ENCODE assay signal across 8 cellular contexts in the genomic region with DNA sequence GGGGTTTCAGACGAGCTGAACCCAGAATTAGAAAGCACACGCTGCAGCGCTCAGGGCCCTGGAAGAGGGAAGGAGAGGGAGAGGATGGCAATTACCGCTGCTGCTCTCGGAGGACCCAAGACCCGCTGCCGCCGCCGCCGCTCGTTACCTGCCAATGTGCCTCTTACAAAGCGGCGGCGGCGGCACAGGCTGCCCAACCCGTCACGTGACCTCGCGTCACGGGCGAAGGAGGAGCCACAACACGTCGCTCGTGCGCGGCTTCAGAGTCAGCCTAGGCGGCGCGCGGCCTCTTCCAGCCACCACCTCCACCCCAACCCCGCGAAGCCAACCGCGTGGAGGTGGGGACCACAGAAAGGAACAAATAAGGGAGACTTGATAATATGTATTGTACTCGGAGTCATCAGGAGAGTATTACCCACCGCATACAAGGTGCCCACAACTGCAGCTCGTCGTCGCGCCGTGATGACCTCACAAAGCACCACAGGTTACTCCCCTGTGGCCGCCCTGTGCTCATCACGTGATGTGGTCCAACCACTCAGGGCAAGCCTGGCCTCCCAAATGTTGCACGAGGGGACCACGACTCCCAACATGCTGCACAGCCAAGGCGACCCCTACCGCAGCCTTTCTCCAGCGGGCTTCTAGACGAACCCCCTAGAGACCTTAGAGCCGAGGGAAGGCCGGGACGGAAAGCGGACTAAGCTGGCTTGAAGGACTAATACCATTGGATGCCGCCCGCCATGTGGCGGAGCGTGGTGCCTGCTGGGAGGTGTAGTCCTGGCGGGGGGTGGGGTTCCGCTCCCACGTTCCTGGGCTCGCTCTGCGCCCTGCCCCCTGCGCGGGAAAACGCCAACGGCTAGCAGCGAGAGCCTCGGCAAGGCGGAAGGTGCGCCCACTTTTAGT. TPM values are rescaled to one million over a fixed set of nuclear protein-coding genes. Genes with fewer than 3 reads are reported as not detected.
DNase-seq lines count a peak whose midpoint lies in the region; ATAC-seq and TF ChIP-seq lines count a peak whose summit lies in the region.

A gene with protein sequence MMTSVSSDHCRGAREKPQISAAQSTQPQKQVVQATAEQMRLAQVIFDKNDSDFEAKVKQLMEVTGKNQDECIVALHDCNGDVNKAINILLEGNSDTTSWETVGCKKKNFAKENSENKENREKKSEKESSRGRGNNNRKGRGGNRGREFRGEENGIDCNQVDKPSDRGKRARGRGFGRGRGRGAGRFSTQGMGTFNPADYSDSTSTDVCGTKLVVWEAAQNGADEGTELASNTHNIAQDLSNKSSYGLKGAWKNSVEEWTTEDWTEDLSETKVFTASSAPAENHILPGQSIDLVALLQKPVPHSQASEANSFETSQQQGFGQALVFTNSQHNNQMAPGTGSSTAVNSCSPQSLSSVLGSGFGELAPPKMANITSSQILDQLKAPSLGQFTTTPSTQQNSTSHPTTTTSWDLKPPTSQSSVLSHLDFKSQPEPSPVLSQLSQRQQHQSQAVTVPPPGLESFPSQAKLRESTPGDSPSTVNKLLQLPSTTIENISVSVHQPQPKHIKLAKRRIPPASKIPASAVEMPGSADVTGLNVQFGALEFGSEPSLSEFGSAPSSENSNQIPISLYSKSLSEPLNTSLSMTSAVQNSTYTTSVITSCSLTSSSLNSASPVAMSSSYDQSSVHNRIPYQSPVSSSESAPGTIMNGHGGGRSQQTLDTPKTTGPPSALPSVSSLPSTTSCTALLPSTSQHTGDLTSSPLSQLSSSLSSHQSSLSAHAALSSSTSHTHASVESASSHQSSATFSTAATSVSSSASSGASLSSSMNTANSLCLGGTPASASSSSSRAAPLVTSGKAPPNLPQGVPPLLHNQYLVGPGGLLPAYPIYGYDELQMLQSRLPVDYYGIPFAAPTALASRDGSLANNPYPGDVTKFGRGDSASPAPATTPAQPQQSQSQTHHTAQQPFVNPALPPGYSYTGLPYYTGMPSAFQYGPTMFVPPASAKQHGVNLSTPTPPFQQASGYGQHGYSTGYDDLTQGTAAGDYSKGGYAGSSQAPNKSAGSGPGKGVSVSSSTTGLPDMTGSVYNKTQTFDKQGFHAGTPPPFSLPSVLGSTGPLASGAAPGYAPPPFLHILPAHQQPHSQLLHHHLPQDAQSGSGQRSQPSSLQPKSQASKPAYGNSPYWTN (minus strand): TSS at position 158 of the 900 bp plus-strand sequence. CDS start 31,739 bp downstream, outside the sequence.

- peak within 1 kb of the TSS; percentile 97 to 99 for H3K4me3 Mint-ChIP-seq in CD14-positive monocyte

- peaks cover 0 to under 1% of the 10 kb centered on the region in 2 donors for H3K36me3 Mint-ChIP-seq in CD14-positive monocyte

- DNase-seq in CD14-positive monocyte (ENCODE audit: low spot score), result peak; percentile 97
- DNase-seq in NCI-H774 (lab: John Stamatoyannopoulos, UW), result peak; percentile 93
- peak; percentile 97 to 98 for DNase-seq in activated CD4-positive, alpha-beta T cell treated with anti-CD3 and anti-CD28 coated beads, Interleukin-2, amount 50 U/mL, for 48 hours
- peak; percentile 94 to 97 for DNase-seq in dermis microvascular lymphatic vessel endothelial cell (ENCODE audit: low read depth in 2 of 2)
- peak; percentile 98 to 99 (median 99) for DNase-seq in right lobe of liver
- DNase-seq in stimulated activated CD4-positive, alpha-beta T cell treated with anti-CD3 and anti-CD28 coated beads, Interleukin-4, amount 100 ng/mL, for 4 hours, result peak; percentile 95 to 96

- 0% methylated on average over 14 of the region's 70 CpGs for WGBS in right lobe of liver (ENCODE audit: insufficient coverage, low coverage, low lambda C conversion rate, missing lambda C conversion rate)

- H3K9me3 Mint-ChIP-seq in CD14-positive monocyte, result no peaks in the 10 kb centered on the region

- H3K27me3 Mint-ChIP-seq in CD14-positive monocyte (ENCODE audit: low read depth in 3 of 3), result peaks cover 0 to 1% (median 0%) of the 10 kb centered on the region in 3 donors

- TF ChIP-seq POLR2A in right lobe of liver (IDR thresholded peaks at IDR 0.05), result peak; percentile 97

- no peaks in the 10 kb centered on the region for H3K36me3 ChIP-seq in right lobe of liver

- intact Hi-C loops in CD14-positive monocyte (cut with micrococcal nuclease) (no loop called here), right lobe of liver (cut with DNase I) (no loop called here)

- peak within 1 kb of the TSS; percentile 94 to 100 (median 100) for H3K4me3 ChIP-seq in right lobe of liver

- peak; percentile 83 for ATAC-seq in GM19395 (IDR thresholded peaks at IDR 0.05; ENCODE audit: unreplicated experiment)
- ATAC-seq in HG03565 (IDR thresholded peaks at IDR 0.05; ENCODE audit: unreplicated experiment), result peak; percentile 65
- ATAC-seq in right lobe of liver, result peak; percentile 92 to 95 (median 93)

- no peaks in the 10 kb centered on the region for H3K27me3 ChIP-seq in right lobe of liver

- peak within 1 kb of the TSS; percentile 90 to 97 (median 95) for H3K27ac ChIP-seq in right lobe of liver

- peaks cover 0 to 18% (median 3%) of the 10 kb centered on the region in 4 donors for H3K4me1 ChIP-seq in right lobe of liver

- H3K27ac Mint-ChIP-seq in CD14-positive monocyte, result peak within 1 kb of the TSS; percentile 99 to 100 (median 100)

- TF ChIP-seq CTCF in CD14-positive monocyte (IDR thresholded peaks at IDR 0.05) (no peak), right lobe of liver (IDR thresholded peaks at IDR 0.05) (no peak)

- H3K4me1 Mint-ChIP-seq in CD14-positive monocyte, result peaks cover 26% of the 10 kb centered on the region

- H3K9me3 ChIP-seq in right lobe of liver, result no peaks in the 10 kb centered on the region

RNA-seq across cellular contexts. Expression of the gene that starts here (rescaled TPM):
- polyA plus RNA-seq in CD14-positive monocyte, result 1 to 10 TPM; 4.3 to 5.7 TPM
- total RNA-seq in dermis microvascular lymphatic vessel endothelial cell, result 11.9 and 20.5 TPM in 2 replicates
- 10 to 100 TPM in 5 of 6 experiments, 1 to 10 TPM in 1; 9.5 to 15.9 (median 11.4) TPM for total RNA-seq in right lobe of liver

Comparison
In these comparisons a context has a peak if more than half of its experiments do, and no peak if none do; other contexts are left out.
1. Peak in every context shown above with its lines: DNase-seq, ATAC-seq, H3K4me3 ChIP-seq and H3K27ac ChIP-seq.